ENCODE assay signal across 6 cellular contexts in the genomic region with DNA sequence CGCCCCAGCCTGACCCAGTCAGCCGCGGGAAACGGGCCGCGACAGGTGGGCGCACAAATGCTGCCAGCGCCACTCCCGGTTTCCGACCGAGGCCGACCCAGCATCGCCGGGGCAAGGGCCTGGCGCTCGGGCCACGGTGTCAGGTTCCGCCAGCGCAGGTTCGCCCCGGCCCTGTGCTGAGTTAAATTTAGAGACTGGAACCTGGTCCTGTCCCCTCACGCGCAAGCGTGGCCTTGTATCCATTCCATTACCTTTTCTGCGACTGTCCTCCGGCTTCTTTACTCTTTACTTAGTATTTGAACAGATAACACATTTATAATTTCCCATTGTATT.
DNase-seq lines count a peak whose midpoint lies in the region; ATAC-seq and TF ChIP-seq lines count a peak whose summit lies in the region.

No MANE protein-coding gene starts in this region.

- no peak for TF ChIP-seq CTCF in DOHH2 (IDR thresholded peaks at IDR 0.05; ENCODE audit: low read depth, low read length, poor library complexity, severe bottlenecking)

- H3K27ac ChIP-seq in DOHH2 (ENCODE audit: low read depth, low read length) (no peak overlapping the region), muscle layer of colon (ENCODE audit: low read depth, low read length) (no peak overlapping the region)

- H3K9me3 ChIP-seq in DOHH2 (ENCODE audit: control insufficient read depth, insufficient read depth, low read length) (no peaks in the 10 kb centered on the region), adipocyte (ENCODE audit: control insufficient read depth, low read length) (no peaks in the 10 kb centered on the region), muscle layer of colon (ENCODE audit: low read length) (no peaks in the 10 kb centered on the region)

- H3K4me3 ChIP-seq in DOHH2 (ENCODE audit: low read length) (peak overlapping the region; percentile 80), adipocyte (ENCODE audit: low read length) (peak overlapping the region; percentile 72), muscle layer of colon (ENCODE audit: low read depth in 1 of 2, low read length in 2 of 2) (peak overlapping the region; percentile 54 to 62)

- H3K9ac ChIP-seq in adipocyte (ENCODE audit: low read length), result no peak overlapping the region
- no peak overlapping the region for H3K9ac ChIP-seq in muscle layer of colon (ENCODE audit: low read length)

- no peaks in the 10 kb centered on the region for H3K79me2 ChIP-seq in DOHH2 (ENCODE audit: control insufficient read depth, low read length)

- no peaks in the 10 kb centered on the region for H4K20me1 ChIP-seq in DOHH2 (ENCODE audit: control insufficient read depth, insufficient read depth, low read depth, low read length)

- no peaks in the 10 kb centered on the region for H3K9me2 ChIP-seq in DOHH2 (replicated peaks; ENCODE audit: control insufficient read depth, low read length)

- H3K36me3 ChIP-seq in DOHH2 (ENCODE audit: control insufficient read depth, low read length), result no peaks in the 10 kb centered on the region
- no peaks in the 10 kb centered on the region for H3K36me3 ChIP-seq in adipocyte (ENCODE audit: control insufficient read depth, insufficient read depth, low read length, severe bottlenecking)
- H3K36me3 ChIP-seq in muscle layer of colon (ENCODE audit: insufficient read depth, low read length), result no peaks in the 10 kb centered on the region

- peak overlapping the region; percentile 83 for H3K4me2 ChIP-seq in DOHH2 (ENCODE audit: low read length)

- ATAC-seq in HG03025 (IDR thresholded peaks at IDR 0.05; ENCODE audit: low FRiP score, unreplicated experiment), result no peak

- peaks cover 17% of the 10 kb centered on the region for H3F3A ChIP-seq in DOHH2 (ENCODE audit: control insufficient read depth, insufficient read depth)

- peaks cover 43% of the 10 kb centered on the region for H3K4me1 ChIP-seq in DOHH2 (ENCODE audit: control insufficient read depth, low read length)
- H3K4me1 ChIP-seq in adipocyte (ENCODE audit: control insufficient read depth, insufficient read depth, low read length), result peaks cover 21% of the 10 kb centered on the region
- peaks cover 19% of the 10 kb centered on the region for H3K4me1 ChIP-seq in muscle layer of colon (ENCODE audit: insufficient read depth, low read length)

- peaks cover 55% of the 10 kb centered on the region for H3K27me3 ChIP-seq in DOHH2 (ENCODE audit: control insufficient read depth, low read length)
- no peaks in the 10 kb centered on the region for H3K27me3 ChIP-seq in adipocyte (replicated peaks; ENCODE audit: control insufficient read depth, insufficient read depth, low read length)
- peaks cover 0 to 17% of the 10 kb centered on the region in 2 donors for H3K27me3 ChIP-seq in muscle layer of colon (ENCODE audit: control insufficient read depth in 1 of 2, insufficient read depth in 2 of 2, low read length in 2 of 2)

- no peak for DNase-seq in adipocyte (ENCODE audit: low read depth)
- no peak for DNase-seq in NCI-H345 (lab: John Stamatoyannopoulos, UW)
- no peak for DNase-seq in stimulated activated naive CD4-positive, alpha-beta T cell (lab: John Stamatoyannopoulos, UW)
